In genomic region chr1:232211149-232211548, GRCh38 we compare ENCODE assay signal across 9 cellular contexts.
DNase-seq lines count a peak whose midpoint lies in the region; ATAC-seq and TF ChIP-seq lines count a peak whose summit lies in the region.
"Had no signal": no experiment of that assay in that cellular context is flagged by ENCODE, and none has a peak within 500 bp of the region (broad histone marks: within the 10 kb centered on the region; RNA-seq: fewer than 3 reads in every experiment).

No MANE protein-coding gene starts in this region.

- intact Hi-C loops in PC-9 (cut with micrococcal nuclease; ENCODE audit: unreplicated experiment): no loop called here

- WGBS in gastroesophageal sphincter (ENCODE audit: low coverage in 1 of 2), 2 donors: 71% methylated on average over 1 of the region's 2 CpGs; no CpG with 5 or more reads in 1 of the 2 donors

- no peak overlapping the region for H3K4me2 ChIP-seq in PC-9

- H4K20me1 ChIP-seq in PC-9 (ENCODE audit: insufficient read depth): no peaks in the 10 kb centered on the region

- no peak overlapping the region for H3K4me3 ChIP-seq in H7 (ENCODE audit: insufficient read depth, low read depth, low read length)
- H3K4me3 ChIP-seq in PC-9: no peak overlapping the region
- H3K4me3 ChIP-seq in gastroesophageal sphincter: no peak overlapping the region

- no peaks in the 10 kb centered on the region for H3K27me3 ChIP-seq in H7 (ENCODE audit: control insufficient read depth, insufficient read depth, low read length)
- no peaks in the 10 kb centered on the region; the same call in 1 of the 2 replicates for H3K27me3 ChIP-seq in PC-9 (ENCODE audit: insufficient read depth, low read depth)
- H3K27me3 ChIP-seq in gastroesophageal sphincter: no peaks in the 10 kb centered on the region

- no peak for TF ChIP-seq POLR2A in gastroesophageal sphincter (IDR thresholded peaks at IDR 0.05)

- H3K36me3 ChIP-seq in H7 (replicated peaks; ENCODE audit: control insufficient read depth, insufficient read depth, low read length) (no peaks in the 10 kb centered on the region), PC-9 (ENCODE audit: low read depth) (no peaks in the 10 kb centered on the region), gastroesophageal sphincter (no peaks in the 10 kb centered on the region)

- H3K4me1 ChIP-seq in PC-9 (replicated peaks; ENCODE audit: insufficient read depth) (no peaks in the 10 kb centered on the region), gastroesophageal sphincter (no peaks in the 10 kb centered on the region)

- peak; percentile 32 for DNase-seq in ELF-1 (ENCODE audit: low read depth, low spot score)
- peak; percentile 55 for DNase-seq in H7
- no peak for DNase-seq in PC-9
- peak; percentile 59 for DNase-seq in islet precursor cell
- no peak for DNase-seq in GM10266 (ENCODE audit: extremely low spot score)
- DNase-seq in NCI-H1092 (lab: John Stamatoyannopoulos, UW): no peak
- no peak for DNase-seq in cerebellum (ENCODE audit: low spot score)
- DNase-seq: NCI-H1417 had no signal

- BruUV-seq in PC-9 (replicated peaks; lab: Mats Ljungman, UMichigan): no TSS peak

- H3K9me2 ChIP-seq in PC-9 (ENCODE audit: insufficient read depth): 0 out of 2 replicates have a peak, but pooled peaks cover 3% of the 10 kb centered on the region

- POLR2A ChIA-PET in PC-9 (lab: Charles Lee; ENCODE audit: unreplicated experiment): no interaction called here

- H3K9me3 ChIP-seq in PC-9 (ENCODE audit: insufficient read depth, low read depth) (no peaks in the 10 kb centered on the region), gastroesophageal sphincter (no peaks in the 10 kb centered on the region)

- H3F3A ChIP-seq in PC-9 (ENCODE audit: insufficient read depth, low read depth): no peaks in the 10 kb centered on the region

- TF ChIP-seq EP300 in gastroesophageal sphincter (IDR thresholded peaks at IDR 0.05): no peak

- CTCF ChIA-PET in PC-9 (lab: Charles Lee): no interaction called here

- no peak overlapping the region for H3K27ac ChIP-seq in PC-9
- H3K27ac ChIP-seq in gastroesophageal sphincter: no peak overlapping the region

- no peak overlapping the region for H2AFZ ChIP-seq in PC-9

- no peak for ATAC-seq in gastroesophageal sphincter

- H3K79me2 ChIP-seq in PC-9 (ENCODE audit: low read depth): no peaks in the 10 kb centered on the region

- peak; percentile 52; the same call in 1 of the 2 replicates for TF ChIP-seq CTCF in PC-9 (conservative IDR thresholded peaks at IDR 0.05)
- TF ChIP-seq CTCF in gastroesophageal sphincter (IDR thresholded peaks at IDR 0.05): no peak
- no peak for TF ChIP-seq CTCF in GM10266 (IDR thresholded peaks at IDR 0.05; ENCODE audit: control insufficient read depth, insufficient read depth, low read depth, missing control alignments)

Comparison
In these comparisons a context has a peak if more than half of its experiments do, and no peak if none do; other contexts are left out.
1. DNase-seq: peak in ELF-1 (single experiment), H7 (single experiment) and islet precursor cell (single experiment); none in PC-9 (0 of 2), GM10266 (single experiment), NCI-H1092 (single experiment) and cerebellum (single experiment).